1 cellular context compared by ENCODE assay signal in genomic region chr12:1050059-1050707, GRCh38.
TF ChIP-seq lines count a peak whose summit lies in the region.

No MANE protein-coding gene starts in this region.

TF ChIP-seq in GM23338, 12 proteins besides CTCF, POLR2A, EP300 and RAD21 (continued from another document):
- TF ChIP-seq, protein P1, sequence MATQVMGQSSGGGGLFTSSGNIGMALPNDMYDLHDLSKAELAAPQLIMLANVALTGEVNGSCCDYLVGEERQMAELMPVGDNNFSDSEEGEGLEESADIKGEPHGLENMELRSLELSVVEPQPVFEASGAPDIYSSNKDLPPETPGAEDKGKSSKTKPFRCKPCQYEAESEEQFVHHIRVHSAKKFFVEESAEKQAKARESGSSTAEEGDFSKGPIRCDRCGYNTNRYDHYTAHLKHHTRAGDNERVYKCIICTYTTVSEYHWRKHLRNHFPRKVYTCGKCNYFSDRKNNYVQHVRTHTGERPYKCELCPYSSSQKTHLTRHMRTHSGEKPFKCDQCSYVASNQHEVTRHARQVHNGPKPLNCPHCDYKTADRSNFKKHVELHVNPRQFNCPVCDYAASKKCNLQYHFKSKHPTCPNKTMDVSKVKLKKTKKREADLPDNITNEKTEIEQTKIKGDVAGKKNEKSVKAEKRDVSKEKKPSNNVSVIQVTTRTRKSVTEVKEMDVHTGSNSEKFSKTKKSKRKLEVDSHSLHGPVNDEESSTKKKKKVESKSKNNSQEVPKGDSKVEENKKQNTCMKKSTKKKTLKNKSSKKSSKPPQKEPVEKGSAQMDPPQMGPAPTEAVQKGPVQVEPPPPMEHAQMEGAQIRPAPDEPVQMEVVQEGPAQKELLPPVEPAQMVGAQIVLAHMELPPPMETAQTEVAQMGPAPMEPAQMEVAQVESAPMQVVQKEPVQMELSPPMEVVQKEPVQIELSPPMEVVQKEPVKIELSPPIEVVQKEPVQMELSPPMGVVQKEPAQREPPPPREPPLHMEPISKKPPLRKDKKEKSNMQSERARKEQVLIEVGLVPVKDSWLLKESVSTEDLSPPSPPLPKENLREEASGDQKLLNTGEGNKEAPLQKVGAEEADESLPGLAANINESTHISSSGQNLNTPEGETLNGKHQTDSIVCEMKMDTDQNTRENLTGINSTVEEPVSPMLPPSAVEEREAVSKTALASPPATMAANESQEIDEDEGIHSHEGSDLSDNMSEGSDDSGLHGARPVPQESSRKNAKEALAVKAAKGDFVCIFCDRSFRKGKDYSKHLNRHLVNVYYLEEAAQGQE (IDR thresholded peaks at IDR 0.05; ENCODE audit: unreplicated experiment): no peak
- TF ChIP-seq ZNF114 (CRISPR knock-in tag; IDR thresholded peaks at IDR 0.05) (no peak), EZH2 (IDR thresholded peaks at IDR 0.05; ENCODE audit: low read depth, unreplicated experiment) (no peak), CREB1 (CRISPR knock-in tag; IDR thresholded peaks at IDR 0.05; ENCODE audit: low read depth) (no peak), JUNB (IDR thresholded peaks at IDR 0.05; ENCODE audit: unreplicated experiment) (no peak), EZH2phosphoT487 (IDR thresholded peaks at IDR 0.05; ENCODE audit: unreplicated experiment) (no peak), POLR2AphosphoS5 (IDR thresholded peaks at IDR 0.05; ENCODE audit: low read depth) (no peak)
- TF ChIP-seq, protein P2, sequence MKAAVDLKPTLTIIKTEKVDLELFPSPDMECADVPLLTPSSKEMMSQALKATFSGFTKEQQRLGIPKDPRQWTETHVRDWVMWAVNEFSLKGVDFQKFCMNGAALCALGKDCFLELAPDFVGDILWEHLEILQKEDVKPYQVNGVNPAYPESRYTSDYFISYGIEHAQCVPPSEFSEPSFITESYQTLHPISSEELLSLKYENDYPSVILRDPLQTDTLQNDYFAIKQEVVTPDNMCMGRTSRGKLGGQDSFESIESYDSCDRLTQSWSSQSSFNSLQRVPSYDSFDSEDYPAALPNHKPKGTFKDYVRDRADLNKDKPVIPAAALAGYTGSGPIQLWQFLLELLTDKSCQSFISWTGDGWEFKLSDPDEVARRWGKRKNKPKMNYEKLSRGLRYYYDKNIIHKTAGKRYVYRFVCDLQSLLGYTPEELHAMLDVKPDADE (IDR thresholded peaks at IDR 0.05): no peak
- TF ChIP-seq, protein P3, sequence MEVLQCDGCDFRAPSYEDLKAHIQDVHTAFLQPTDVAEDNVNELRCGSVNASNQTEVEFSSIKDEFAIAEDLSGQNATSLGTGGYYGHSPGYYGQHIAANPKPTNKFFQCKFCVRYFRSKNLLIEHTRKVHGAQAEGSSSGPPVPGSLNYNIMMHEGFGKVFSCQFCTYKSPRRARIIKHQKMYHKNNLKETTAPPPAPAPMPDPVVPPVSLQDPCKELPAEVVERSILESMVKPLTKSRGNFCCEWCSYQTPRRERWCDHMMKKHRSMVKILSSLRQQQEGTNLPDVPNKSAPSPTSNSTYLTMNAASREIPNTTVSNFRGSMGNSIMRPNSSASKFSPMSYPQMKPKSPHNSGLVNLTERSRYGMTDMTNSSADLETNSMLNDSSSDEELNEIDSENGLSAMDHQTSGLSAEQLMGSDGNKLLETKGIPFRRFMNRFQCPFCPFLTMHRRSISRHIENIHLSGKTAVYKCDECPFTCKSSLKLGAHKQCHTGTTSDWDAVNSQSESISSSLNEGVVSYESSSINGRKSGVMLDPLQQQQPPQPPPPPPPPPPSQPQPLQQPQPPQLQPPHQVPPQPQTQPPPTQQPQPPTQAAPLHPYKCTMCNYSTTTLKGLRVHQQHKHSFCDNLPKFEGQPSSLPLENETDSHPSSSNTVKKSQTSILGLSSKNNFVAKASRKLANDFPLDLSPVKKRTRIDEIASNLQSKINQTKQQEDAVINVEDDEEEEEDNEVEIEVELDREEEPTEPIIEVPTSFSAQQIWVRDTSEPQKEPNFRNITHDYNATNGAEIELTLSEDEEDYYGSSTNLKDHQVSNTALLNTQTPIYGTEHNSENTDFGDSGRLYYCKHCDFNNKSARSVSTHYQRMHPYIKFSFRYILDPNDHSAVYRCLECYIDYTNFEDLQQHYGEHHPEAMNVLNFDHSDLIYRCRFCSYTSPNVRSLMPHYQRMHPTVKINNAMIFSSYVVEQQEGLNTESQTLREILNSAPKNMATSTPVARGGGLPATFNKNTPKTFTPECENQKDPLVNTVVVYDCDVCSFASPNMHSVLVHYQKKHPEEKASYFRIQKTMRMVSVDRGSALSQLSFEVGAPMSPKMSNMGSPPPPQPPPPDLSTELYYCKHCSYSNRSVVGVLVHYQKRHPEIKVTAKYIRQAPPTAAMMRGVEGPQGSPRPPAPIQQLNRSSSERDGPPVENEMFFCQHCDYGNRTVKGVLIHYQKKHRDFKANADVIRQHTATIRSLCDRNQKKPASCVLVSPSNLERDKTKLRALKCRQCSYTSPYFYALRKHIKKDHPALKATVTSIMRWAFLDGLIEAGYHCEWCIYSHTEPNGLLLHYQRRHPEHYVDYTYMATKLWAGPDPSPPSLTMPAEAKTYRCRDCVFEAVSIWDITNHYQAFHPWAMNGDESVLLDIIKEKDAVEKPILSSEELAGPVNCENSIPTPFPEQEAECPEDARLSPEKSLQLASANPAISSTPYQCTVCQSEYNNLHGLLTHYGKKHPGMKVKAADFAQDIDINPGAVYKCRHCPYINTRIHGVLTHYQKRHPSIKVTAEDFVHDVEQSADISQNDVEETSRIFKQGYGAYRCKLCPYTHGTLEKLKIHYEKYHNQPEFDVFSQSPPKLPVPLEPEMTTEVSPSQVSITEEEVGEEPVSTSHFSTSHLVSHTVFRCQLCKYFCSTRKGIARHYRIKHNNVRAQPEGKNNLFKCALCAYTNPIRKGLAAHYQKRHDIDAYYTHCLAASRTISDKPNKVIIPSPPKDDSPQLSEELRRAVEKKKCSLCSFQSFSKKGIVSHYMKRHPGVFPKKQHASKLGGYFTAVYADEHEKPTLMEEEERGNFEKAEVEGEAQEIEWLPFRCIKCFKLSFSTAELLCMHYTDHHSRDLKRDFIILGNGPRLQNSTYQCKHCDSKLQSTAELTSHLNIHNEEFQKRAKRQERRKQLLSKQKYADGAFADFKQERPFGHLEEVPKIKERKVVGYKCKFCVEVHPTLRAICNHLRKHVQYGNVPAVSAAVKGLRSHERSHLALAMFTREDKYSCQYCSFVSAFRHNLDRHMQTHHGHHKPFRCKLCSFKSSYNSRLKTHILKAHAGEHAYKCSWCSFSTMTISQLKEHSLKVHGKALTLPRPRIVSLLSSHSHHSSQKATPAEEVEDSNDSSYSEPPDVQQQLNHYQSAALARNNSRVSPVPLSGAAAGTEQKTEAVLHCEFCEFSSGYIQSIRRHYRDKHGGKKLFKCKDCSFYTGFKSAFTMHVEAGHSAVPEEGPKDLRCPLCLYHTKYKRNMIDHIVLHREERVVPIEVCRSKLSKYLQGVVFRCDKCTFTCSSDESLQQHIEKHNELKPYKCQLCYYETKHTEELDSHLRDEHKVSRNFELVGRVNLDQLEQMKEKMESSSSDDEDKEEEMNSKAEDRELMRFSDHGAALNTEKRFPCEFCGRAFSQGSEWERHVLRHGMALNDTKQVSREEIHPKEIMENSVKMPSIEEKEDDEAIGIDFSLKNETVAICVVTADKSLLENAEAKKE (CRISPR knock-in tag; IDR thresholded peaks at IDR 0.05): no peak
